1 cellular context compared by ENCODE assay signal in genomic region chr15:63191895-63192603, GRCh38.
TF ChIP-seq lines count a peak whose summit lies in the region.

No MANE protein-coding gene starts in this region.

TF ChIP-seq in GM12878, 131 proteins besides CTCF, POLR2A, EP300 and RAD21 (continued from another document and continues in another):
- TF ChIP-seq KAT2A (conservative IDR thresholded peaks at IDR 0.05; ENCODE audit: control insufficient read depth, low read depth, low read length), result no peak
- TF ChIP-seq YBX1 (IDR thresholded peaks at IDR 0.05), result no peak
- TF ChIP-seq IRF4 (IDR thresholded peaks at IDR 0.05; ENCODE audit: low read depth, low read length), result no peak
- peak; percentile 85 for TF ChIP-seq IKZF1 (conservative IDR thresholded peaks at IDR 0.05)
- no peak for TF ChIP-seq CHD4 (IDR thresholded peaks at IDR 0.05)
- TF ChIP-seq CHD2 (IDR thresholded peaks at IDR 0.05; ENCODE audit: borderline replicate concordance, low read depth, low read length), result peak; percentile 79; the same call in 1 of the 2 replicates
- peak; percentile 76 for TF ChIP-seq SPI1 (IDR thresholded peaks at IDR 0.05; ENCODE audit: borderline replicate concordance, insufficient read depth, low read depth, low read length)
- TF ChIP-seq TCF12 (IDR thresholded peaks at IDR 0.05; ENCODE audit: low read depth, low read length), result 0 out of 2 replicates have a peak, but pooled peaks have one; percentile 33
- TF ChIP-seq TCF7 (IDR thresholded peaks at IDR 0.05; ENCODE audit: borderline replicate concordance), result no peak
- TF ChIP-seq, protein P1, sequence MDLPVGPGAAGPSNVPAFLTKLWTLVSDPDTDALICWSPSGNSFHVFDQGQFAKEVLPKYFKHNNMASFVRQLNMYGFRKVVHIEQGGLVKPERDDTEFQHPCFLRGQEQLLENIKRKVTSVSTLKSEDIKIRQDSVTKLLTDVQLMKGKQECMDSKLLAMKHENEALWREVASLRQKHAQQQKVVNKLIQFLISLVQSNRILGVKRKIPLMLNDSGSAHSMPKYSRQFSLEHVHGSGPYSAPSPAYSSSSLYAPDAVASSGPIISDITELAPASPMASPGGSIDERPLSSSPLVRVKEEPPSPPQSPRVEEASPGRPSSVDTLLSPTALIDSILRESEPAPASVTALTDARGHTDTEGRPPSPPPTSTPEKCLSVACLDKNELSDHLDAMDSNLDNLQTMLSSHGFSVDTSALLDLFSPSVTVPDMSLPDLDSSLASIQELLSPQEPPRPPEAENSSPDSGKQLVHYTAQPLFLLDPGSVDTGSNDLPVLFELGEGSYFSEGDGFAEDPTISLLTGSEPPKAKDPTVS (IDR thresholded peaks at IDR 0.05; ENCODE audit: low read depth, low read length), result no peak
- TF ChIP-seq, protein P2, sequence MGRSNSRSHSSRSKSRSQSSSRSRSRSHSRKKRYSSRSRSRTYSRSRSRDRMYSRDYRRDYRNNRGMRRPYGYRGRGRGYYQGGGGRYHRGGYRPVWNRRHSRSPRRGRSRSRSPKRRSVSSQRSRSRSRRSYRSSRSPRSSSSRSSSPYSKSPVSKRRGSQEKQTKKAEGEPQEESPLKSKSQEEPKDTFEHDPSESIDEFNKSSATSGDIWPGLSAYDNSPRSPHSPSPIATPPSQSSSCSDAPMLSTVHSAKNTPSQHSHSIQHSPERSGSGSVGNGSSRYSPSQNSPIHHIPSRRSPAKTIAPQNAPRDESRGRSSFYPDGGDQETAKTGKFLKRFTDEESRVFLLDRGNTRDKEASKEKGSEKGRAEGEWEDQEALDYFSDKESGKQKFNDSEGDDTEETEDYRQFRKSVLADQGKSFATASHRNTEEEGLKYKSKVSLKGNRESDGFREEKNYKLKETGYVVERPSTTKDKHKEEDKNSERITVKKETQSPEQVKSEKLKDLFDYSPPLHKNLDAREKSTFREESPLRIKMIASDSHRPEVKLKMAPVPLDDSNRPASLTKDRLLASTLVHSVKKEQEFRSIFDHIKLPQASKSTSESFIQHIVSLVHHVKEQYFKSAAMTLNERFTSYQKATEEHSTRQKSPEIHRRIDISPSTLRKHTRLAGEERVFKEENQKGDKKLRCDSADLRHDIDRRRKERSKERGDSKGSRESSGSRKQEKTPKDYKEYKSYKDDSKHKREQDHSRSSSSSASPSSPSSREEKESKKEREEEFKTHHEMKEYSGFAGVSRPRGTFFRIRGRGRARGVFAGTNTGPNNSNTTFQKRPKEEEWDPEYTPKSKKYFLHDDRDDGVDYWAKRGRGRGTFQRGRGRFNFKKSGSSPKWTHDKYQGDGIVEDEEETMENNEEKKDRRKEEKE (IDR thresholded peaks at IDR 0.05), result no peak
- no peak for TF ChIP-seq ZNF592 (IDR thresholded peaks at IDR 0.05)
- no peak for TF ChIP-seq MAX (IDR thresholded peaks at IDR 0.05; ENCODE audit: low read depth, low read length)
- TF ChIP-seq SREBF1 (IDR thresholded peaks at IDR 0.05; ENCODE audit: low read length), result no peak
- TF ChIP-seq MYC (IDR thresholded peaks at IDR 0.05; ENCODE audit: insufficient read depth, insufficient read length, insufficient replicate concordance, low read length, severe bottlenecking), result no peak
- TF ChIP-seq NFIC (IDR thresholded peaks at IDR 0.05; ENCODE audit: low read depth, low read length), result peak; percentile 60
- peak; percentile 37; the same call in 1 of the 2 replicates for TF ChIP-seq CBFB (IDR thresholded peaks at IDR 0.05; ENCODE audit: low read depth)
- 0 out of 2 replicates have a peak, but pooled peaks have one; percentile 88 for TF ChIP-seq PAX8 (IDR thresholded peaks at IDR 0.05)
- TF ChIP-seq KLF5 (IDR thresholded peaks at IDR 0.05; ENCODE audit: partially characterized antibody), result no peak
- peak; percentile 86 for TF ChIP-seq NBN (IDR thresholded peaks at IDR 0.05)
- TF ChIP-seq ASH2L (IDR thresholded peaks at IDR 0.05; ENCODE audit: borderline replicate concordance, low read depth), result no peak
- TF ChIP-seq NFYA (IDR thresholded peaks at IDR 0.05; ENCODE audit: borderline replicate concordance, low read depth, low read length), result no peak
- peak; percentile 61 for TF ChIP-seq PAX5 (IDR thresholded peaks at IDR 0.05; ENCODE audit: borderline replicate concordance, low read depth, low read length)
- no peak for TF ChIP-seq ZNF24 (IDR thresholded peaks at IDR 0.05)
- peak; percentile 76 for TF ChIP-seq RAD51 (IDR thresholded peaks at IDR 0.05)
- TF ChIP-seq NRF1 (conservative IDR thresholded peaks at IDR 0.05; ENCODE audit: low read depth, low read length), result no peak
- TF ChIP-seq HDAC6 (IDR thresholded peaks at IDR 0.05; ENCODE audit: unreplicated experiment), result no peak
- TF ChIP-seq, protein P3, sequence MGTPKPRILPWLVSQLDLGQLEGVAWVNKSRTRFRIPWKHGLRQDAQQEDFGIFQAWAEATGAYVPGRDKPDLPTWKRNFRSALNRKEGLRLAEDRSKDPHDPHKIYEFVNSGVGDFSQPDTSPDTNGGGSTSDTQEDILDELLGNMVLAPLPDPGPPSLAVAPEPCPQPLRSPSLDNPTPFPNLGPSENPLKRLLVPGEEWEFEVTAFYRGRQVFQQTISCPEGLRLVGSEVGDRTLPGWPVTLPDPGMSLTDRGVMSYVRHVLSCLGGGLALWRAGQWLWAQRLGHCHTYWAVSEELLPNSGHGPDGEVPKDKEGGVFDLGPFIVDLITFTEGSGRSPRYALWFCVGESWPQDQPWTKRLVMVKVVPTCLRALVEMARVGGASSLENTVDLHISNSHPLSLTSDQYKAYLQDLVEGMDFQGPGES (IDR thresholded peaks at IDR 0.05), result no peak
- no peak; the same call in 1 of the 2 replicates for TF ChIP-seq ZNF207 (IDR thresholded peaks at IDR 0.05; ENCODE audit: borderline replicate concordance)
- TF ChIP-seq MEF2B (IDR thresholded peaks at IDR 0.05; ENCODE audit: partially characterized antibody, poor library complexity, severe bottlenecking), result peak; percentile 65
- no peak for TF ChIP-seq CBX5 (IDR thresholded peaks at IDR 0.05; ENCODE audit: low read depth)
- no peak; the same call in 1 of the 2 replicates for TF ChIP-seq BACH1 (IDR thresholded peaks at IDR 0.05; ENCODE audit: borderline replicate concordance)
- TF ChIP-seq SUZ12 (IDR thresholded peaks at IDR 0.05; ENCODE audit: unreplicated experiment), result no peak
- TF ChIP-seq PML (IDR thresholded peaks at IDR 0.05; ENCODE audit: low read length), result no peak
- peak; percentile 85; the same call in 1 of the 2 replicates for TF ChIP-seq DPF2 (IDR thresholded peaks at IDR 0.05)
- TF ChIP-seq, protein P4, sequence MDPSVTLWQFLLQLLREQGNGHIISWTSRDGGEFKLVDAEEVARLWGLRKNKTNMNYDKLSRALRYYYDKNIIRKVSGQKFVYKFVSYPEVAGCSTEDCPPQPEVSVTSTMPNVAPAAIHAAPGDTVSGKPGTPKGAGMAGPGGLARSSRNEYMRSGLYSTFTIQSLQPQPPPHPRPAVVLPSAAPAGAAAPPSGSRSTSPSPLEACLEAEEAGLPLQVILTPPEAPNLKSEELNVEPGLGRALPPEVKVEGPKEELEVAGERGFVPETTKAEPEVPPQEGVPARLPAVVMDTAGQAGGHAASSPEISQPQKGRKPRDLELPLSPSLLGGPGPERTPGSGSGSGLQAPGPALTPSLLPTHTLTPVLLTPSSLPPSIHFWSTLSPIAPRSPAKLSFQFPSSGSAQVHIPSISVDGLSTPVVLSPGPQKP (IDR thresholded peaks at IDR 0.05; ENCODE audit: low read depth, low read length), result peak; percentile 42; the same call in 1 of the 2 replicates
- TF ChIP-seq TARDBP (IDR thresholded peaks at IDR 0.05; ENCODE audit: borderline replicate concordance), result no peak
- peak; percentile 74 for TF ChIP-seq MLLT1 (IDR thresholded peaks at IDR 0.05)
- no peak for TF ChIP-seq EED (IDR thresholded peaks at IDR 0.05; ENCODE audit: low read depth)
- peak; percentile 93 to 94 for TF ChIP-seq BHLHE40 (IDR thresholded peaks at IDR 0.05; ENCODE audit: borderline replicate concordance in 1 of 2, low read depth in 2 of 2, low read length in 1 of 2)
- TF ChIP-seq STAT3 (IDR thresholded peaks at IDR 0.05; ENCODE audit: low read depth, low read length), result no peak
- TF ChIP-seq NR2F1 (conservative IDR thresholded peaks at IDR 0.05), result peak; percentile 63
- TF ChIP-seq EGR1 (IDR thresholded peaks at IDR 0.05; ENCODE audit: borderline replicate concordance in 1 of 2, low read depth in 2 of 2, low read length in 2 of 2), result no peak
- TF ChIP-seq SIN3A (IDR thresholded peaks at IDR 0.05; ENCODE audit: low read depth, low read length), result peak; percentile 79
- 0 out of 2 replicates have a peak, but pooled peaks have one; percentile 22 for TF ChIP-seq JUNB (IDR thresholded peaks at IDR 0.05)
- TF ChIP-seq RELB (IDR thresholded peaks at IDR 0.05; ENCODE audit: low read depth), result peak; percentile 82
- TF ChIP-seq ZBED1 (IDR thresholded peaks at IDR 0.05; ENCODE audit: borderline replicate concordance), result no peak
- no peak for TF ChIP-seq IRF5 (IDR thresholded peaks at IDR 0.05; ENCODE audit: borderline replicate concordance)
- peak; percentile 21; the same call in 1 of the 3 replicates for TF ChIP-seq POU2F2 (IDR thresholded peaks at IDR 0.05; ENCODE audit: borderline replicate concordance, low read depth, low read length)
- peak; percentile 50; the same call in 1 of the 2 replicates for TF ChIP-seq POLR2AphosphoS5 (IDR thresholded peaks at IDR 0.05; ENCODE audit: low read length)
- TF ChIP-seq RCOR1 (conservative IDR thresholded peaks at IDR 0.05; ENCODE audit: low read depth, low read length), result no peak
- TF ChIP-seq CREB1 (IDR thresholded peaks at IDR 0.05; ENCODE audit: low read depth), result peak; percentile 79
- TF ChIP-seq SMAD1 (IDR thresholded peaks at IDR 0.05; ENCODE audit: low read depth, partially characterized antibody), result peak; percentile 55
- TF ChIP-seq MTA2 (IDR thresholded peaks at IDR 0.05; ENCODE audit: low read depth), result peak; percentile 86
- TF ChIP-seq MYB (IDR thresholded peaks at IDR 0.05; ENCODE audit: borderline replicate concordance, low read depth, low read length), result 0 out of 2 replicates have a peak, but pooled peaks have one; percentile 39
